Comparison of ENCODE assay signal across 13 cellular contexts in the genomic region with DNA sequence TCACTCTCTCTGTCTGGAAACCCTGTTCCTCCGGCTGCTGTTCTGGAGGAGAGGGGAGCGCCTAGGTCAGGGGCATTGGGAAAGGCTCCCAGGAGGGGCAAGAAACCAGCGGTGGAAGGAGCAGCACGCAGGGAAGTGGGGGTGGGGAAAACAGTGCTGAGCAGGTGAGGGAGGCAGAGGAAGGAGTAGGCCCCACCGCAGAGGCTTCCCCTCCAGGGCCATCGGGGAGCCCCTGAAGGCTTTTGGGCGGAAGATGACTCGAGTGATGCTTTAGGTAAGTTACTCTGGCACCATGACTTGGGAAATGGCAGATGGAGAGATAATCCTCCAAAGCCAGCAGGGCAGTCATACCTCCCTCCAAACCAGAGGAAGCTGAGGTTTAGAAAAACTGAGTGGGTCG.
DNase-seq lines count a peak whose midpoint lies in the region; ATAC-seq and TF ChIP-seq lines count a peak whose summit lies in the region.
"Had no signal": no experiment of that assay in that cellular context is flagged by ENCODE, and none has a peak within 500 bp of the region (broad histone marks: within the 10 kb centered on the region; RNA-seq: fewer than 3 reads in every experiment).

No MANE protein-coding gene starts in this region.

- H3K4me1 Mint-ChIP-seq in CD8-positive, alpha-beta memory T cell = peaks cover 46 to 93% (median 85%) of the 10 kb centered on the region in 3 donors
- peaks cover 90% of the 10 kb centered on the region for H3K4me1 Mint-ChIP-seq in dendritic cell treated with granulocyte-macrophage colony-stimulating factor and Interleukin-4, amounts not matched to agents 40 ng/mL and 50 ng/mL, for 4 days (ENCODE audit: low read depth)

- peaks cover 51% of the 10 kb centered on the region for H3K79me2 ChIP-seq in Karpas-422 (ENCODE audit: low read length)

- peak overlapping the region; percentile 19 to 100 (median 90) for H3K27ac Mint-ChIP-seq in CD8-positive, alpha-beta memory T cell
- peak overlapping the region; percentile 94 for H3K27ac Mint-ChIP-seq in dendritic cell treated with granulocyte-macrophage colony-stimulating factor and Interleukin-4, amounts not matched to agents 40 ng/mL and 50 ng/mL, for 4 days

- no peak for DNase-seq in CD8-positive, alpha-beta memory T cell
- DNase-seq in Karpas-422 (peak; percentile 83), gastrocnemius medialis (no peak), NCI-H1694 treated with DMSO at 0.1 percent for 48 hours (lab: John Stamatoyannopoulos, UW) (no peak), KG1 (lab: John Stamatoyannopoulos, UW) (no peak)
- DNase-seq: foreskin melanocyte, SJCRH30 had no signal

- intact Hi-C loops in dendritic cell treated with granulocyte-macrophage colony-stimulating factor and Interleukin-4, amounts not matched to agents 40 ng/mL and 50 ng/mL, for 4 days (cut with micrococcal nuclease) = loop anchor here (2.0 to 10.0 kb wide), 5 partner anchors 14 to 166 kb away; partner anchors contain the start of gene EEPD1
- intact Hi-C loops in gastrocnemius medialis (cut with DNase I; ENCODE audit: low total_unique reads) = no loop called here

- H3K9me3 ChIP-seq in CD8-positive, alpha-beta memory T cell (ENCODE audit: low read length) = no peaks in the 10 kb centered on the region
- H3K9me3 ChIP-seq in Karpas-422 (ENCODE audit: low read length) = no peaks in the 10 kb centered on the region
- H3K9me3 ChIP-seq in gastrocnemius medialis = no peaks in the 10 kb centered on the region
- H3K9me3 ChIP-seq: body of pancreas, SJCRH30, suprapubic skin had no signal

- in situ Hi-C loops in gastrocnemius medialis (cut with MboI; ENCODE audit: low sequenced_read_pairs in 4 of 4) = loop anchor here in 2 of 4 donors (10.0 to 25.0 kb wide), 2 partner anchors 78 to 121 kb away; partner anchors contain the start of gene EEPD1 (in 2 of the 2)

- H3K9ac ChIP-seq in Karpas-422 (ENCODE audit: low read length) = peak overlapping the region; percentile 73

- H3K4me1 ChIP-seq in CD8-positive, alpha-beta memory T cell (ENCODE audit: insufficient read depth, low read length) = peaks cover 65% of the 10 kb centered on the region
- H3K4me1 ChIP-seq in Karpas-422 (ENCODE audit: low read length) (peaks cover 99% of the 10 kb centered on the region), gastrocnemius medialis (peaks cover 96 to 97% of the 10 kb centered on the region in 2 donors)

- H3K27me3 Mint-ChIP-seq in CD8-positive, alpha-beta memory T cell = peaks cover 0 to 7% of the 10 kb centered on the region in 2 donors
- no peaks in the 10 kb centered on the region for H3K27me3 Mint-ChIP-seq in dendritic cell treated with granulocyte-macrophage colony-stimulating factor and Interleukin-4, amounts not matched to agents 40 ng/mL and 50 ng/mL, for 4 days

- no peak overlapping the region for H3K4me3 ChIP-seq in CD8-positive, alpha-beta memory T cell (ENCODE audit: low read length)
- H3K4me3 ChIP-seq in Karpas-422 (ENCODE audit: low read length) = peak overlapping the region; percentile 54
- no peak overlapping the region for H3K4me3 ChIP-seq in gastrocnemius medialis
- H3K4me3 ChIP-seq: body of pancreas, K562, SJCRH30, suprapubic skin had no signal

- no peak overlapping the region for H3K27ac ChIP-seq in CD8-positive, alpha-beta memory T cell (ENCODE audit: low read depth, low read length)
- H3K27ac ChIP-seq in Karpas-422 (ENCODE audit: low read length) (peak overlapping the region; percentile 100), gastrocnemius medialis (peak overlapping the region; percentile 86 to 96 (median 94))
- H3K27ac ChIP-seq: SJCRH30, suprapubic skin had no signal

- H3K4me3 Mint-ChIP-seq in CD8-positive, alpha-beta memory T cell = peak overlapping the region in 4 of 7 donors; percentile 16 to 44 (median 30)
- H3K4me3 Mint-ChIP-seq in dendritic cell treated with granulocyte-macrophage colony-stimulating factor and Interleukin-4, amounts not matched to agents 40 ng/mL and 50 ng/mL, for 4 days = peak overlapping the region; percentile 44

- H3K36me3 ChIP-seq in CD8-positive, alpha-beta memory T cell (ENCODE audit: insufficient read depth, low read length) = no peaks in the 10 kb centered on the region
- H3K36me3 ChIP-seq in Karpas-422 (ENCODE audit: insufficient read depth, low read length) (no peaks in the 10 kb centered on the region), gastrocnemius medialis (no peaks in the 10 kb centered on the region)
- H3K36me3 ChIP-seq: SJCRH30, suprapubic skin had no signal

- no peak for TF ChIP-seq POLR2A in gastrocnemius medialis (IDR thresholded peaks at IDR 0.05)

- no peak for TF ChIP-seq CTCF in gastrocnemius medialis (IDR thresholded peaks at IDR 0.05 in 4 of 5, conservative IDR thresholded peaks at IDR 0.05 in 1 of 5)

- POLR2A ChIA-PET in CD8-positive, alpha-beta memory T cell (lab: Charles Lee) = no interaction called here

- no peaks in the 10 kb centered on the region for H4K20me1 ChIP-seq in Karpas-422 (ENCODE audit: insufficient read depth, low read depth, low read length)

- ATAC-seq in gastrocnemius medialis (no peak), HG02678 (IDR thresholded peaks at IDR 0.05; ENCODE audit: unreplicated experiment) (no peak), GM18517 (IDR thresholded peaks at IDR 0.05; ENCODE audit: unreplicated experiment) (no peak)
- ATAC-seq: body of pancreas had no signal

- H3K9me3 Mint-ChIP-seq in CD8-positive, alpha-beta memory T cell = no peaks in the 10 kb centered on the region
- H3K9me3 Mint-ChIP-seq in dendritic cell treated with granulocyte-macrophage colony-stimulating factor and Interleukin-4, amounts not matched to agents 40 ng/mL and 50 ng/mL, for 4 days = no peaks in the 10 kb centered on the region

- no peaks in the 10 kb centered on the region for H3K9me2 ChIP-seq in Karpas-422 (replicated peaks; ENCODE audit: insufficient read depth, low read length)

- no peak overlapping the region for H2AFZ ChIP-seq in Karpas-422 (ENCODE audit: low read length)

- H3K36me3 Mint-ChIP-seq in CD8-positive, alpha-beta memory T cell = peaks cover 0 to 2% (median 0%) of the 10 kb centered on the region in 3 donors
- peaks cover 28% of the 10 kb centered on the region for H3K36me3 Mint-ChIP-seq in dendritic cell treated with granulocyte-macrophage colony-stimulating factor and Interleukin-4, amounts not matched to agents 40 ng/mL and 50 ng/mL, for 4 days (ENCODE audit: low read depth)

- H3K27me3 ChIP-seq in CD8-positive, alpha-beta memory T cell (ENCODE audit: insufficient read depth, low read length, poor library complexity, severe bottlenecking) = no peaks in the 10 kb centered on the region
- H3K27me3 ChIP-seq in Karpas-422 (ENCODE audit: low read length) (no peaks in the 10 kb centered on the region), gastrocnemius medialis (no peaks in the 10 kb centered on the region)
- H3K27me3 ChIP-seq: body of pancreas, suprapubic skin had no signal

- peak overlapping the region; percentile 81 for H3K4me2 ChIP-seq in Karpas-422 (ENCODE audit: low read depth, low read length, poor library complexity, severe bottlenecking)

- CTCF ChIA-PET in CD8-positive, alpha-beta memory T cell (lab: Charles Lee) = interaction anchor here (0.7 kb wide), 1 partner anchor 36 kb away, joined by 3 read pairs; no protein-coding TSS in a partner anchor
